8 cellular contexts compared by ENCODE assay signal in genomic region chr19:16778796-16779411, GRCh38. TPM values are rescaled to one million over a fixed set of nuclear protein-coding genes. Genes with fewer than 3 reads are reported as not detected.
DNase-seq lines count a peak whose midpoint lies in the region; ATAC-seq and TF ChIP-seq lines count a peak whose summit lies in the region.

No MANE protein-coding gene starts in this region.

- H3K9me3 ChIP-seq in HAP-1 (no peaks in the 10 kb centered on the region), Peyer's patch (no peaks in the 10 kb centered on the region)

- in situ Hi-C loops in HAP-1 (cut with MboI; ENCODE audit: low sequenced_read_pairs), result no loop called here

- H3K27ac ChIP-seq in Peyer's patch, result no peak overlapping the region

- H3K4me1 ChIP-seq in HAP-1 (no peaks in the 10 kb centered on the region), Peyer's patch (no peaks in the 10 kb centered on the region)

- no peak overlapping the region for H3K4me3 ChIP-seq in HAP-1
- H3K4me3 ChIP-seq in Peyer's patch, result no peak overlapping the region

- TF ChIP-seq POLR2A in Peyer's patch (IDR thresholded peaks at IDR 0.05), result no peak

- H3K27me3 ChIP-seq in HAP-1 (ENCODE audit: low read depth) (no peaks in the 10 kb centered on the region), Peyer's patch (no peaks in the 10 kb centered on the region)

- no peaks in the 10 kb centered on the region for H3K36me3 ChIP-seq in HAP-1 (replicated peaks)
- no peaks in the 10 kb centered on the region for H3K36me3 ChIP-seq in Peyer's patch

- DNase-seq in CMK (ENCODE audit: low read depth) (peak; percentile 42), HAP-1 (ENCODE audit: low spot score in 2 of 2) (peak; percentile 8 to 67), Peyer's patch (peak in 2 of 3 donors; percentile 68 to 74), left cardiac atrium (peak; percentile 52), smooth muscle cell of the brain vasculature (ENCODE audit: low read depth, low spot score) (peak; percentile 12)
- peak; percentile 3 for DNase-seq in activated effector memory CD4-positive, alpha-beta T cell treated with Interleukin-2 at 50 U/mL for 16 hours

- intact Hi-C loops in left cardiac atrium (cut with DNase I), result loop anchor here in 1 of 2 donors (2.0 kb wide), 1 partner anchor 274 kb away; no protein-coding TSS in a partner anchor

- ATAC-seq in left cardiac atrium (peak in 1 of 2 donors; percentile 47), HG03095 (IDR thresholded peaks at IDR 0.05; ENCODE audit: unreplicated experiment) (no peak), GM19395 (IDR thresholded peaks at IDR 0.05; ENCODE audit: unreplicated experiment) (no peak)

- peak; percentile 34 to 47 (median 42) for TF ChIP-seq CTCF in Peyer's patch (IDR thresholded peaks at IDR 0.05)

RNA-seq across cellular contexts. Expression of gene SIN3B, which starts 50.3 kb away (rescaled TPM):
- total RNA-seq in Peyer's patch (100 to 1,000 TPM in 1 of 4 donors, 10 to 100 TPM in 3; 32.4 to 459 (median 86.2) TPM), left cardiac atrium (10 to 100 TPM; 23.7 to 33.0 TPM)

RNA-seq across cellular contexts. Expression of gene NWD1, which starts 59.3 kb away (rescaled TPM):
- total RNA-seq in Peyer's patch, result under 1 TPM in 3 of 4 donors, not detected in 1; 0.19 to 0.83 (median 0.27) TPM
- total RNA-seq in left cardiac atrium, result under 1 TPM in 1 of 2 donors, not detected in 1; 0.09 TPM

Comparison
In these comparisons a context has a peak if more than half of its experiments do, and no peak if none do; other contexts are left out.
1. DNase-seq: peak in every context shown above with its lines; median percentile 71 in Peyer's patch; 52 in left cardiac atrium; 42 in CMK; 38 in HAP-1; 12 in smooth muscle cell of the brain vasculature; 3 in activated effector memory CD4-positive, alpha-beta T cell treated with Interleukin-2 at 50 U/mL for 16 hours.